ENCODE assay signal across 25 cellular contexts in genomic region chr19:30674656-30675055, GRCh38.
"Had no signal": no experiment of that assay in that cellular context is flagged by ENCODE, and none has a peak within 500 bp of the region (broad histone marks: within the 10 kb centered on the region; RNA-seq: fewer than 3 reads in every experiment).

No MANE protein-coding gene starts in this region.

- H3K36me3 ChIP-seq: esophagus muscularis mucosa, heart right ventricle, prostate gland, right atrium auricular region, sigmoid colon, thoracic aorta, tibial nerve, upper lobe of left lung, uterus had no signal

- H3K9me3 ChIP-seq: esophagus muscularis mucosa, heart right ventricle, prostate gland, right atrium auricular region, sigmoid colon, thoracic aorta, tibial nerve, upper lobe of left lung, uterus had no signal

- H3K4me1 ChIP-seq: foreskin keratinocyte, prostate gland, upper lobe of left lung, uterus had no signal

- FAIRE-seq: endothelial cell of umbilical vein, keratinocyte had no signal

- H3K4me3 ChIP-seq: dorsolateral prefrontal cortex, esophagus muscularis mucosa, heart right ventricle, lung, prostate gland, right atrium auricular region, sigmoid colon, thoracic aorta, tibial nerve, upper lobe of left lung, uterus had no signal

- H3K27me3 ChIP-seq: dorsolateral prefrontal cortex, right atrium auricular region, tibial nerve, upper lobe of left lung, uterus had no signal

- H3K27ac ChIP-seq: dorsolateral prefrontal cortex, esophagus muscularis mucosa, foreskin keratinocyte, heart right ventricle, prostate gland, right atrium auricular region, sigmoid colon, thoracic aorta, tibial nerve, upper lobe of left lung, uterus had no signal

- ATAC-seq: foreskin keratinocyte; heart right ventricle; left ventricle myocardium superior; naive thymus-derived CD8-positive, alpha-beta T cell; stimulated activated memory B cell treated with anti-CD40 and anti-IgM and Interleukin-4, amounts not matched to agents 10 μg/mL and 1 μg/mL and 100 μg/mL, for 72 hours had no signal

- DNase-seq: cerebellar nuclear complex; dorsolateral prefrontal cortex; effector CD8-positive, alpha-beta T cell; foreskin keratinocyte; glutamatergic neuron; heart right ventricle; hippocampal formation; left ventricle myocardium superior; midbrain; naive thymus-derived CD8-positive, alpha-beta T cell; nephron progenitor cell; nucleus accumbens; sigmoid colon; stimulated activated CD4-positive, alpha-beta T cell treated with anti-CD3 and anti-CD28 coated beads, Interleukin-4, amount 100 ng/mL, for 4 hours; upper lobe of left lung; uterus had no signal
